In the genomic region with DNA sequence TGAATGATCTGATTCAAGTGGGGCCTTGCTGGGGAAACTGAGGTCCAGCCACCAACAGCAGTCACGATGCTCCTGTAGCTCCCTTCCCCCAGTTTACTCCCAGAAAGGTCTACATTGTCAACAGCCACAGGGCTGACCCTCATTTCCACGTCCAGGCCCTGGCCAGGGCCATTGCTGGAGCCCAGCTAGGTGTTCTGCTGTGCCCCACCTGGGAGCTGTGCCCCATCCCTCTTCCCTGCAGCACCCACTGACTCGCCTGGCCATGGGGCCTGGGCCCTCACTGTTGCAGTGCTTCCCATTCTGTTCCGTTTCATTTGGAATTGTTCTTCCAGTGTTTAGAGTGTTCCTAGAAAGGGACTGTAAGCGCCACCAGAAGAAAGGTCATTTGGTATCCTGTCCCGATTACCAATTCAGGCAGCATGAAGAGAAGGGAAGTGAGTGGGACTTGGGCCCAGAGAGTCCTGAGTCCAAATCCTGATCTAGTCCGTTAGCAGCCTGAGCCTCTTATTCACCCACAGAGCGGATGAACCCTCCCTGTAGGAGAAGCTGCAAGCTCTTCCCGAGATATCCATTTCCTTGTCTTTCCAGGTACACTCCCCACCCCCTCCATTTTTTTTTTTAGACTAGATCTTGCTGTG, we compare ENCODE assay signal across 12 cellular contexts.
A peak's percentile ranks its signal among the peaks of the same experiment; 100 is the strongest.
DNase-seq lines count a peak whose midpoint lies in the region; ATAC-seq and TF ChIP-seq lines count a peak whose summit lies in the region.
"Had no signal": no experiment of that assay in that cellular context is flagged by ENCODE, and none has a peak within 500 bp of the region (broad histone marks: within the 10 kb centered on the region; RNA-seq: fewer than 3 reads in every experiment).

No MANE protein-coding gene starts in this region.

- ATAC-seq in left cardiac atrium (no peak), HG03521 (IDR thresholded peaks at IDR 0.05; ENCODE audit: unreplicated experiment) (no peak)

- H3K9me3 ChIP-seq in hepatocyte (ENCODE audit: low read depth) = no peaks in the 10 kb centered on the region
- peaks cover 0 to 5% of the 10 kb centered on the region in 2 donors for H3K9me3 ChIP-seq in neuronal stem cell (replicated peaks in 1 of 2; ENCODE audit: control insufficient read depth in 2 of 2, insufficient read depth in 1 of 2, low read depth in 1 of 2, low read length in 2 of 2)
- H3K9me3 ChIP-seq: Peyer's patch had no signal

- no peak overlapping the region for H3K9ac ChIP-seq in neuronal stem cell (ENCODE audit: low read depth, low read length, poor library complexity)

- intact Hi-C loops in cardiac septum (cut with DNase I) (no loop called here), left cardiac atrium (cut with DNase I) (no loop called here)
- intact Hi-C loops in activated T-helper 2 cell treated with anti-CD3 and anti-CD28 coated beads, Interferon-gamma antibody, Interleukin-2, Interleukin-4, amounts not matched to agents 10 μg/mL and 5 μg/mL and 100 μg/mL, durations not matched to agents 14 hours and 24 hours and 36 hours (cut with micrococcal nuclease) = no loop called here

- H4K20me1 ChIP-seq in hepatocyte (ENCODE audit: insufficient read depth, poor library complexity, severe bottlenecking) = no peaks in the 10 kb centered on the region

- H3K4me1 Mint-ChIP-seq in activated T-helper 2 cell treated with anti-CD3 and anti-CD28 coated beads, Interferon-gamma antibody, Interleukin-2, Interleukin-4, amounts not matched to agents 10 μg/mL and 5 μg/mL and 100 μg/mL, durations not matched to agents 14 hours and 24 hours and 36 hours (ENCODE audit: low read depth) = peaks cover 5% of the 10 kb centered on the region

- H2BK120ac ChIP-seq in neuronal stem cell (ENCODE audit: low read depth, low read length) = no peak overlapping the region

- no peak overlapping the region for H3K4me3 ChIP-seq in hepatocyte
- no peak overlapping the region for H3K4me3 ChIP-seq in neuronal stem cell (ENCODE audit: low read length in 2 of 2)
- no peak overlapping the region for H3K4me3 ChIP-seq in foreskin fibroblast (ENCODE audit: low read depth in 1 of 2, low read length in 2 of 2)
- H3K4me3 ChIP-seq: Peyer's patch had no signal

- H3K36me3 Mint-ChIP-seq in activated T-helper 2 cell treated with anti-CD3 and anti-CD28 coated beads, Interferon-gamma antibody, Interleukin-2, Interleukin-4, amounts not matched to agents 10 μg/mL and 5 μg/mL and 100 μg/mL, durations not matched to agents 14 hours and 24 hours and 36 hours (ENCODE audit: low read depth) = no peaks in the 10 kb centered on the region
- H3K36me3 Mint-ChIP-seq: IgD-negative memory B cell had no signal

- no peak overlapping the region for H2BK5ac ChIP-seq in neuronal stem cell (ENCODE audit: low read length)

- H3K23ac ChIP-seq in neuronal stem cell (ENCODE audit: low read depth, low read length, poor library complexity) = peak overlapping the region; percentile 16

- H4K91ac ChIP-seq in neuronal stem cell (ENCODE audit: low read depth, low read length, poor library complexity) = no peak overlapping the region

- H2BK12ac ChIP-seq in neuronal stem cell (ENCODE audit: low read length) = no peak overlapping the region

- DNase-seq in cardiac septum (ENCODE audit: low spot score) = peak; percentile 68
- no peak for DNase-seq in left cardiac atrium
- DNase-seq in hepatocyte (ENCODE audit: low spot score) = no peak
- no peak for DNase-seq in neuronal stem cell (ENCODE audit: low spot score)
- DNase-seq in foreskin fibroblast = no peak
- no peak for DNase-seq in activated T-helper 2 cell treated with anti-CD3 and anti-CD28 coated beads, Interferon-gamma antibody, Interleukin-2, Interleukin-4, amounts not matched to agents 10 μg/mL and 5 μg/mL and 100 μg/mL, durations not matched to agents 14 hours and 24 hours and 36 hours (ENCODE audit: low spot score)
- no peak for DNase-seq in GDM1 (lab: John Stamatoyannopoulos, UW)
- DNase-seq: NCI-H1436, NCI-H524 had no signal

- H3K27ac ChIP-seq in hepatocyte = peak overlapping the region; percentile 54
- no peak overlapping the region for H3K27ac ChIP-seq in neuronal stem cell (replicated peaks; ENCODE audit: low read length)

- H4K8ac ChIP-seq in neuronal stem cell (ENCODE audit: low read depth, low read length) = no peak overlapping the region

- no peak overlapping the region for H2AK5ac ChIP-seq in neuronal stem cell (ENCODE audit: low read depth, low read length)

- no peak overlapping the region for H2BK15ac ChIP-seq in neuronal stem cell (ENCODE audit: low read length)

- H3K79me1 ChIP-seq in neuronal stem cell (ENCODE audit: low read depth, low read length) = no peaks in the 10 kb centered on the region

- H3K36me3 ChIP-seq in hepatocyte (replicated peaks; ENCODE audit: insufficient read depth, low read depth) (no peaks in the 10 kb centered on the region), neuronal stem cell (replicated peaks in 1 of 2; ENCODE audit: control insufficient read depth in 2 of 2, insufficient read depth in 2 of 2, low read length in 2 of 2) (no peaks in the 10 kb centered on the region)
- H3K36me3 ChIP-seq: Peyer's patch had no signal

- H3K14ac ChIP-seq in neuronal stem cell (ENCODE audit: low read length) = no peak overlapping the region

- H3K9me3 Mint-ChIP-seq in activated T-helper 2 cell treated with anti-CD3 and anti-CD28 coated beads, Interferon-gamma antibody, Interleukin-2, Interleukin-4, amounts not matched to agents 10 μg/mL and 5 μg/mL and 100 μg/mL, durations not matched to agents 14 hours and 24 hours and 36 hours = peaks cover 10% of the 10 kb centered on the region

- H3K4ac ChIP-seq in neuronal stem cell (ENCODE audit: low read length) = no peak overlapping the region

- H2AFZ ChIP-seq in hepatocyte (no peak overlapping the region), neuronal stem cell (ENCODE audit: low read length) (no peak overlapping the region)

- no peak overlapping the region for H3K27ac Mint-ChIP-seq in activated T-helper 2 cell treated with anti-CD3 and anti-CD28 coated beads, Interferon-gamma antibody, Interleukin-2, Interleukin-4, amounts not matched to agents 10 μg/mL and 5 μg/mL and 100 μg/mL, durations not matched to agents 14 hours and 24 hours and 36 hours
- H3K27ac Mint-ChIP-seq: IgD-negative memory B cell had no signal

- no peak overlapping the region for H3K18ac ChIP-seq in neuronal stem cell (ENCODE audit: low read length)

- no peak overlapping the region for H3K4me3 Mint-ChIP-seq in activated T-helper 2 cell treated with anti-CD3 and anti-CD28 coated beads, Interferon-gamma antibody, Interleukin-2, Interleukin-4, amounts not matched to agents 10 μg/mL and 5 μg/mL and 100 μg/mL, durations not matched to agents 14 hours and 24 hours and 36 hours (ENCODE audit: low read depth)
- H3K4me3 Mint-ChIP-seq: IgD-negative memory B cell had no signal

- TF ChIP-seq CTCF in hepatocyte (IDR thresholded peaks at IDR 0.05; ENCODE audit: poor library complexity) (no peak), foreskin fibroblast (IDR thresholded peaks at IDR 0.05; ENCODE audit: low read depth, low read length) (no peak)

- H3K4me2 ChIP-seq in hepatocyte = no peak overlapping the region
- no peak overlapping the region for H3K4me2 ChIP-seq in neuronal stem cell (ENCODE audit: insufficient read depth, low read length, poor library complexity, severe bottlenecking)

- H3K9me2 ChIP-seq in hepatocyte (replicated peaks; ENCODE audit: insufficient read depth) = no peaks in the 10 kb centered on the region

- H3K27me3 ChIP-seq in hepatocyte (no peaks in the 10 kb centered on the region), neuronal stem cell (ENCODE audit: control insufficient read depth in 3 of 3, insufficient read depth in 3 of 3, low read depth in 1 of 3, low read length in 3 of 3) (peaks cover 0 to 56% (median 4%) of the 10 kb centered on the region in 3 experiments)
- H3K27me3 ChIP-seq: Peyer's patch had no signal

- H3K79me2 ChIP-seq in hepatocyte = no peaks in the 10 kb centered on the region

- 90% methylated on average over 9 of the region's 9 CpGs for WGBS in hepatocyte (ENCODE audit: low lambda C conversion rate, missing lambda C conversion rate)
- no CpG with 5 or more reads among the region's 9 CpGs for WGBS in neuronal stem cell (ENCODE audit: extremely low coverage in 2 of 2, insufficient read length in 2 of 2, insufficient replicate concordance in 1 of 2), 2 donors

- no peaks in the 10 kb centered on the region for H3K27me3 Mint-ChIP-seq in activated T-helper 2 cell treated with anti-CD3 and anti-CD28 coated beads, Interferon-gamma antibody, Interleukin-2, Interleukin-4, amounts not matched to agents 10 μg/mL and 5 μg/mL and 100 μg/mL, durations not matched to agents 14 hours and 24 hours and 36 hours (ENCODE audit: low read depth)

- peaks cover 34% of the 10 kb centered on the region for H3K4me1 ChIP-seq in hepatocyte (ENCODE audit: insufficient read depth)
- H3K4me1 ChIP-seq in neuronal stem cell (ENCODE audit: control insufficient read depth in 2 of 2, insufficient read depth in 1 of 2, low read depth in 1 of 2, low read length in 2 of 2) = peaks cover 11 to 18% of the 10 kb centered on the region in 2 donors
